In the genomic region with DNA sequence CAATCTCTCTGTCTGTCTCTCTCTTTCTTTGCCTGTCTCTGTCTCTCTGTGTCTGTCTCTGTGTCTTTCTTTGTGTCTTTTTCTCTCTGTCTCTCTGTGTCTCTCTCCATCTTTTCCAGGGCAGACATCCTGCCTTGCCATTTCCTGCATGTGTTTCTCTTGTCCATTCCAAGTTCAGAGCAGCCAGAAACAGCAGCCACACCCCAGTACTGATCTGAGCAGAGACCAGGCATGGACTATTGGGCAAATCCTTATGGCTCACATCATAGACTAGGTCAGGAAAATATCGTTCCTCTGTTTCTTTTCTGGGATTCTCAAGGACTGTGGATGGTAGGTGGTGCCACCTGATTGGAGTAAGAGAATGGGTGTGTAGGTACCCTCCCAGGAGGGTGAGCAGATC, we compare ENCODE assay signal across 32 cellular contexts.
"Had no signal": no experiment of that assay in that cellular context is flagged by ENCODE, and none has a peak within 500 bp of the region (broad histone marks: within the 10 kb centered on the region; RNA-seq: fewer than 3 reads in every experiment).

No MANE protein-coding gene starts in this region.

- H3K4me1 ChIP-seq: adrenal gland, body of pancreas, colonic mucosa, gastroesophageal sphincter had no signal

- H3K36me3 Mint-ChIP-seq: activated naive CD4-positive, alpha-beta T cell treated with anti-CD3 and anti-CD28 coated beads, Interleukin-2, amount 50 U/mL, for 24 hours; activated naive CD8-positive, alpha-beta T cell treated with anti-CD3 and anti-CD28 coated beads for 36 hours; T-cell had no signal

- H3K9me3 ChIP-seq: adrenal gland, body of pancreas, colonic mucosa, gastroesophageal sphincter had no signal

- H3K4me3 Mint-ChIP-seq: activated B cell treated with CpG ODN at 0.5 μM for 24 hours; activated CD8-positive, alpha-beta T cell treated with anti-CD3 and anti-CD28 coated beads for 36 hours; activated naive CD4-positive, alpha-beta T cell treated with anti-CD3 and anti-CD28 coated beads for 36 hours; activated naive CD4-positive, alpha-beta T cell treated with anti-CD3 and anti-CD28 coated beads, Interleukin-2, amount 50 U/mL, for 24 hours; activated naive CD8-positive, alpha-beta T cell treated with anti-CD3 and anti-CD28 coated beads for 36 hours; activated naive CD8-positive, alpha-beta T cell treated with anti-CD3 and anti-CD28 coated beads, Interleukin-2, amount 50 U/mL, for 24 hours; activated T-cell treated with anti-CD3 and anti-CD28 coated beads, Interleukin-2, amount 50 U/mL, for 4 hours; T-cell; T-helper 1 cell treated with Interleukin-12 subunit alpha and Interleukin-12 subunit beta and Interleukin-4 antibody, amounts not matched to agents 30 μg/mL and 1 μg/mL, for 36 hours; T-helper 2 cell treated with Interferon-gamma antibody and Interleukin-4, amounts not matched to agents 5 μg/mL and 100 μg/mL, for 36 hours had no signal

- H3K9me3 Mint-ChIP-seq: activated B cell treated with CpG ODN at 0.5 μM for 24 hours; activated CD8-positive, alpha-beta T cell treated with anti-CD3 and anti-CD28 coated beads for 36 hours; activated naive CD4-positive, alpha-beta T cell treated with anti-CD3 and anti-CD28 coated beads for 36 hours; activated naive CD4-positive, alpha-beta T cell treated with anti-CD3 and anti-CD28 coated beads, Interleukin-2, amount 50 U/mL, for 24 hours; activated naive CD8-positive, alpha-beta T cell treated with anti-CD3 and anti-CD28 coated beads for 36 hours; activated naive CD8-positive, alpha-beta T cell treated with anti-CD3 and anti-CD28 coated beads, Interleukin-2, amount 50 U/mL, for 24 hours; activated T-cell treated with anti-CD3 and anti-CD28 coated beads, Interleukin-2, amount 50 U/mL, for 4 hours; activated T-helper 2 cell treated with anti-CD3 and anti-CD28 coated beads, Interferon-gamma antibody, Interleukin-2, Interleukin-4, amounts not matched to agents 10 μg/mL and 5 μg/mL and 100 μg/mL, durations not matched to agents 14 hours and 24 hours and 36 hours; T-helper 1 cell treated with Interleukin-12 subunit alpha and Interleukin-12 subunit beta and Interleukin-4 antibody, amounts not matched to agents 30 μg/mL and 1 μg/mL, for 36 hours; T-helper 2 cell treated with Interferon-gamma antibody and Interleukin-4, amounts not matched to agents 5 μg/mL and 100 μg/mL, for 36 hours had no signal

- ATAC-seq: activated CD4-positive, CD25-positive, alpha-beta regulatory T cell treated with anti-CD3 and anti-CD28 coated beads, Interleukin-2, amount 50 U/mL, for 24 hours; activated CD8-positive, alpha-beta T cell treated with anti-CD3 and anti-CD28 coated beads for 36 hours; activated T-cell treated with anti-CD3 and anti-CD28 coated beads, Interleukin-2, amount 50 U/mL, for 4 hours; body of pancreas; gastroesophageal sphincter; T-cell had no signal

- DNase-seq: activated B cell treated with CpG ODN at 0.5 μM for 24 hours; activated CD4-positive, alpha-beta T cell treated with anti-CD3 and anti-CD28 coated beads for 48 hours; activated CD4-positive, alpha-beta T cell treated with anti-CD3 and anti-CD28 coated beads, Interleukin-2, amount 50 U/mL, for 1 hour; activated CD4-positive, alpha-beta T cell treated with anti-CD3 and anti-CD28 coated beads, Interleukin-2, amount 50 U/mL, for 48 hours; activated CD8-positive, alpha-beta memory T cell treated with anti-CD3 and anti-CD28 coated beads for 24 hours; activated CD8-positive, alpha-beta T cell treated with anti-CD3 and anti-CD28 coated beads for 36 hours; activated effector memory CD4-positive, alpha-beta T cell treated with anti-CD3 and anti-CD28 coated beads, Interleukin-2, amount 50 U/mL, for 16 hours; activated naive CD4-positive, alpha-beta T cell treated with anti-CD3 and anti-CD28 coated beads for 36 hours; activated naive CD8-positive, alpha-beta T cell treated with anti-CD3 and anti-CD28 coated beads for 36 hours; activated naive CD8-positive, alpha-beta T cell treated with anti-CD3 and anti-CD28 coated beads, Interleukin-2, amount 50 U/mL, for 24 hours; activated T-cell treated with anti-CD3 and anti-CD28 coated beads, Interleukin-2, amount 50 U/mL, for 4 hours; adrenal gland; amygdala; aorta; body of pancreas; central memory CD4-positive, alpha-beta T cell; cerebellar nuclear complex; colonic mucosa; effector CD8-positive, alpha-beta T cell; foreskin melanocyte; head of caudate nucleus; SW 1271; T-cell; T1000; WERI-Rb-1 had no signal

- H3K27me3 ChIP-seq: body of pancreas, colonic mucosa had no signal

- H3K36me3 ChIP-seq: adrenal gland, colonic mucosa, gastroesophageal sphincter, WERI-Rb-1 had no signal

- H3K4me3 ChIP-seq: adrenal gland, body of pancreas, colonic mucosa, gastroesophageal sphincter had no signal

- H3K4me1 Mint-ChIP-seq: activated naive CD4-positive, alpha-beta T cell treated with anti-CD3 and anti-CD28 coated beads, Interleukin-2, amount 50 U/mL, for 24 hours; activated naive CD8-positive, alpha-beta T cell treated with anti-CD3 and anti-CD28 coated beads for 36 hours; activated naive CD8-positive, alpha-beta T cell treated with anti-CD3 and anti-CD28 coated beads, Interleukin-2, amount 50 U/mL, for 24 hours had no signal

- H3K27ac ChIP-seq: adrenal gland, body of pancreas, colonic mucosa, epithelial cell of prostate, gastroesophageal sphincter, WERI-Rb-1 had no signal

- H3K27ac Mint-ChIP-seq: activated B cell treated with CpG ODN at 0.5 μM for 24 hours; activated CD8-positive, alpha-beta T cell treated with anti-CD3 and anti-CD28 coated beads for 36 hours; activated naive CD4-positive, alpha-beta T cell treated with anti-CD3 and anti-CD28 coated beads for 36 hours; activated naive CD4-positive, alpha-beta T cell treated with anti-CD3 and anti-CD28 coated beads, Interleukin-2, amount 50 U/mL, for 24 hours; activated naive CD8-positive, alpha-beta T cell treated with anti-CD3 and anti-CD28 coated beads for 36 hours; activated naive CD8-positive, alpha-beta T cell treated with anti-CD3 and anti-CD28 coated beads, Interleukin-2, amount 50 U/mL, for 24 hours; activated T-helper 2 cell treated with anti-CD3 and anti-CD28 coated beads, Interferon-gamma antibody, Interleukin-2, Interleukin-4, amounts not matched to agents 10 μg/mL and 5 μg/mL and 100 μg/mL, durations not matched to agents 14 hours and 24 hours and 36 hours; T-cell; T-helper 1 cell treated with Interleukin-12 subunit alpha and Interleukin-12 subunit beta and Interleukin-4 antibody, amounts not matched to agents 30 μg/mL and 1 μg/mL, for 36 hours; T-helper 2 cell treated with Interferon-gamma antibody and Interleukin-4, amounts not matched to agents 5 μg/mL and 100 μg/mL, for 36 hours had no signal
